Comparison of ENCODE assay signal across 1 cellular context in genomic region chr17:81666092-81666341, GRCh38.
A peak's percentile ranks its signal among the peaks of the same experiment; 100 is the strongest.
TF ChIP-seq lines count a peak whose summit lies in the region.

No MANE protein-coding gene starts in this region.

TF ChIP-seq in K562, 482 proteins besides CTCF, POLR2A, EP300 and RAD21 (continues in another document):
- TF ChIP-seq SIN3B (IDR thresholded peaks at IDR 0.05; ENCODE audit: low read depth) (no peak), BRD9 (IDR thresholded peaks at IDR 0.05; ENCODE audit: low read depth, partially characterized antibody) (peak; percentile 6), ARNT (IDR thresholded peaks at IDR 0.05) (0 out of 4 replicates have a peak, but pooled peaks of 1 of the 2 experiments have one; percentile 10), HMGN3 (IDR thresholded peaks at IDR 0.05; ENCODE audit: borderline replicate concordance, extremely low read depth, insufficient read length, low read depth, low read length) (no peak), TSHZ1 (CRISPR knock-in tag; IDR thresholded peaks at IDR 0.05) (no peak; the same call in 1 of the 2 replicates), MAFG (tag; conservative IDR thresholded peaks at IDR 0.05) (no peak), ZEB2 (IDR thresholded peaks at IDR 0.05) (no peak), CEBPB (tag; IDR thresholded peaks at IDR 0.05) (no peak), MCM7 (IDR thresholded peaks at IDR 0.05) (no peak), CHD7 (IDR thresholded peaks at IDR 0.05; ENCODE audit: low read depth, low read length) (no peak), SAP30 (IDR thresholded peaks at IDR 0.05; ENCODE audit: borderline replicate concordance, insufficient read depth, low read depth, low read length, poor library complexity, severe bottlenecking) (peak; percentile 53), NRF1 (conservative IDR thresholded peaks at IDR 0.05 in 1 of 2, IDR thresholded peaks at IDR 0.05 in 1 of 2) (no peak), MTA2 (IDR thresholded peaks at IDR 0.05; ENCODE audit: low read depth) (no peak), HNRNPL (IDR thresholded peaks at IDR 0.05; ENCODE audit: low read depth, low read length) (no peak), CHD1 (IDR thresholded peaks at IDR 0.05; ENCODE audit: low read length) (peak; percentile 70), KDM5B (IDR thresholded peaks at IDR 0.05; ENCODE audit: insufficient replicate concordance, low read depth, low read length) (peak; percentile 6), CHAMP1 (IDR thresholded peaks at IDR 0.05) (no peak), ZNF77 (CRISPR knock-in tag; IDR thresholded peaks at IDR 0.05) (no peak), ELK3 (CRISPR knock-in tag; IDR thresholded peaks at IDR 0.05) (no peak), RBBP5 (IDR thresholded peaks at IDR 0.05; ENCODE audit: borderline replicate concordance, insufficient read depth, low read length, poor library complexity, severe bottlenecking) (no peak), POLR2B (IDR thresholded peaks at IDR 0.05; ENCODE audit: low read depth, partially characterized antibody) (no peak), FOXP4 (CRISPR knock-in tag; IDR thresholded peaks at IDR 0.05; ENCODE audit: borderline replicate concordance) (no peak), CHCHD3 (CRISPR knock-in tag; IDR thresholded peaks at IDR 0.05) (no peak), ZNF134 (CRISPR knock-in tag; conservative IDR thresholded peaks at IDR 0.05) (no peak), ZBED1 (IDR thresholded peaks at IDR 0.05) (no peak), RBM34 (IDR thresholded peaks at IDR 0.05; ENCODE audit: borderline replicate concordance, insufficient read depth, low read length) (no peak), XRCC3 (IDR thresholded peaks at IDR 0.05) (no peak), HEY1 (CRISPR knock-in tag; IDR thresholded peaks at IDR 0.05; ENCODE audit: borderline replicate concordance) (no peak), DPF2 (IDR thresholded peaks at IDR 0.05) (no peak), ZNF24 (IDR thresholded peaks at IDR 0.05) (no peak), EZH2 (IDR thresholded peaks at IDR 0.05; ENCODE audit: borderline replicate concordance, low read depth, low read length) (no peak)
- TF ChIP-seq, protein P1, sequence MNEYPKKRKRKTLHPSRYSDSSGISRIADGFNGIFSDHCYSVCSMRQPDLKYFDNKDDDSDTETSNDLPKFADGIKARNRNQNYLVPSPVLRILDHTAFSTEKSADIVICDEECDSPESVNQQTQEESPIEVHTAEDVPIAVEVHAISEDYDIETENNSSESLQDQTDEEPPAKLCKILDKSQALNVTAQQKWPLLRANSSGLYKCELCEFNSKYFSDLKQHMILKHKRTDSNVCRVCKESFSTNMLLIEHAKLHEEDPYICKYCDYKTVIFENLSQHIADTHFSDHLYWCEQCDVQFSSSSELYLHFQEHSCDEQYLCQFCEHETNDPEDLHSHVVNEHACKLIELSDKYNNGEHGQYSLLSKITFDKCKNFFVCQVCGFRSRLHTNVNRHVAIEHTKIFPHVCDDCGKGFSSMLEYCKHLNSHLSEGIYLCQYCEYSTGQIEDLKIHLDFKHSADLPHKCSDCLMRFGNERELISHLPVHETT (CRISPR knock-in tag; conservative IDR thresholded peaks at IDR 0.05 in 1 of 2, IDR thresholded peaks at IDR 0.05 in 1 of 2) = peak in 1 of 2 experiments; percentile 40; a peak in 1 of 4 replicates
- TF ChIP-seq, protein P2, sequence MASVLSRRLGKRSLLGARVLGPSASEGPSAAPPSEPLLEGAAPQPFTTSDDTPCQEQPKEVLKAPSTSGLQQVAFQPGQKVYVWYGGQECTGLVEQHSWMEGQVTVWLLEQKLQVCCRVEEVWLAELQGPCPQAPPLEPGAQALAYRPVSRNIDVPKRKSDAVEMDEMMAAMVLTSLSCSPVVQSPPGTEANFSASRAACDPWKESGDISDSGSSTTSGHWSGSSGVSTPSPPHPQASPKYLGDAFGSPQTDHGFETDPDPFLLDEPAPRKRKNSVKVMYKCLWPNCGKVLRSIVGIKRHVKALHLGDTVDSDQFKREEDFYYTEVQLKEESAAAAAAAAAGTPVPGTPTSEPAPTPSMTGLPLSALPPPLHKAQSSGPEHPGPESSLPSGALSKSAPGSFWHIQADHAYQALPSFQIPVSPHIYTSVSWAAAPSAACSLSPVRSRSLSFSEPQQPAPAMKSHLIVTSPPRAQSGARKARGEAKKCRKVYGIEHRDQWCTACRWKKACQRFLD (CRISPR knock-in tag; IDR thresholded peaks at IDR 0.05) = peak; percentile 75; the same call in 1 of the 2 replicates
